ENCODE assay signal across 23 cellular contexts in genomic region chr4:4474496-4474895, GRCh38.
"Had no signal": no experiment of that assay in that cellular context is flagged by ENCODE, and none has a peak within 500 bp of the region (broad histone marks: within the 10 kb centered on the region; RNA-seq: fewer than 3 reads in every experiment).

No MANE protein-coding gene starts in this region.

- H3K4me2 ChIP-seq: hepatocyte had no signal

- ATAC-seq: activated naive CD8-positive, alpha-beta T cell treated with anti-CD3 and anti-CD28 coated beads, Interleukin-2, amount 50 U/mL, for 24 hours; foreskin keratinocyte; stimulated activated naive CD8-positive, alpha-beta T cell treated with anti-CD3 and anti-CD28 coated beads, Interleukin-15, amount 100 ng/mL, for 72 hours had no signal

- H3K27ac ChIP-seq: ascending aorta, foreskin keratinocyte, hepatocyte, right atrium auricular region, skin epidermis, suprapubic skin, upper lobe of left lung had no signal

- H3K9me3 ChIP-seq: ascending aorta, right atrium auricular region, suprapubic skin, upper lobe of left lung had no signal

- H3K4me1 ChIP-seq: ascending aorta, foreskin keratinocyte, upper lobe of left lung had no signal

- DNase-seq: activated CD4-positive, alpha-beta T cell treated with anti-CD3 and anti-CD28 coated beads, Interleukin-2, amount 50 U/mL, for 1 hour; activated CD4-positive, CD25-positive, alpha-beta regulatory T cell treated with anti-CD3 and anti-CD28 coated beads, Interleukin-2, amount 50 U/mL, for 72 hours; activated CD8-positive, alpha-beta memory T cell treated with anti-CD3 and anti-CD28 coated beads, Interleukin-2, amount 50 U/mL, for 48 hours; activated effector memory CD4-positive, alpha-beta T cell treated with Interleukin-2 at 50 U/mL for 16 hours; activated naive CD4-positive, alpha-beta T cell treated with anti-CD3 and anti-CD28 coated beads, Interleukin-2, amount 10 ng/mL, durations not matched to agents 7 days and 5 days; activated naive CD8-positive, alpha-beta T cell treated with anti-CD3 and anti-CD28 coated beads, Interleukin-2, amount 50 U/mL, for 24 hours; activated T-cell treated with anti-CD3 and anti-CD28 coated beads, Interleukin-2, amount 50 U/mL, for 48 hours; dermis blood vessel endothelial cell; effector memory CD4-positive, alpha-beta T cell; foreskin keratinocyte; left cardiac atrium; mesendoderm; nephron progenitor cell; stimulated activated CD4-positive, alpha-beta T cell treated with anti-CD3 and anti-CD28 coated beads, Interleukin-15, amount 100 ng/mL, for 24 hours; stimulated activated CD4-positive, alpha-beta T cell treated with anti-CD3 and anti-CD28 coated beads, Interleukin-2, amount 100 ng/mL, for 48 hours; stimulated activated naive CD8-positive, alpha-beta T cell treated with anti-CD3 and anti-CD28 coated beads, Interleukin-15, amount 100 ng/mL, for 72 hours; T1000 had no signal

- H2AFZ ChIP-seq: hepatocyte had no signal

- H3K4me3 ChIP-seq: ascending aorta, hepatocyte, right atrium auricular region, skin epidermis, suprapubic skin, upper lobe of left lung had no signal

- H3K27me3 ChIP-seq: ascending aorta, foreskin keratinocyte, hepatocyte, right atrium auricular region, suprapubic skin, upper lobe of left lung had no signal
